In genomic region chr2:127342101-127342500, GRCh38 we compare ENCODE assay signal across 12 cellular contexts. TPM values are rescaled to one million over a fixed set of nuclear protein-coding genes. Genes with fewer than 3 reads are reported as not detected.
DNase-seq lines count a peak whose midpoint lies in the region; ATAC-seq, FAIRE-seq and TF ChIP-seq lines count a peak whose summit lies in the region.
"Had no signal": no experiment of that assay in that cellular context is flagged by ENCODE, and none has a peak within 500 bp of the region (broad histone marks: within the 10 kb centered on the region; RNA-seq: fewer than 3 reads in every experiment).

No MANE protein-coding gene starts in this region.

- TF ChIP-seq POLR2A in IMR-90 (IDR thresholded peaks at IDR 0.05; ENCODE audit: low read depth, low read length) (no peak), esophagus squamous epithelium (IDR thresholded peaks at IDR 0.05) (no peak)

- H3K4me3 ChIP-seq in HEK293 (ENCODE audit: low read depth, low read length): no peak overlapping the region
- H3K4me3 ChIP-seq in IMR-90 (ENCODE audit: insufficient read depth, low read depth, low read length): no peak overlapping the region
- no peak overlapping the region for H3K4me3 ChIP-seq in esophagus squamous epithelium
- H3K4me3 ChIP-seq: adrenal gland had no signal

- no peak overlapping the region for H2AK5ac ChIP-seq in IMR-90 (ENCODE audit: low read depth, low read length)

- H4K91ac ChIP-seq in IMR-90 (ENCODE audit: insufficient read depth, low read depth, low read length): no peak overlapping the region

- no peak overlapping the region for H3K56ac ChIP-seq in IMR-90 (ENCODE audit: extremely low read depth, insufficient read depth, low read length)

- DNase-seq in IMR-90: peak; percentile 48
- DNase-seq in germinal center (ENCODE audit: low spot score): peak; percentile 11
- no peak for DNase-seq in midbrain (lab: John Stamatoyannopoulos, UW)
- DNase-seq in HTR-8/SVneo (ENCODE audit: insufficient read length, low spot score): no peak
- no peak for DNase-seq in NCI-H1417 (lab: John Stamatoyannopoulos, UW)
- DNase-seq in esophagus squamous epithelium (lab: John Stamatoyannopoulos, UW): no peak
- DNase-seq: adrenal gland; CD8-positive, alpha-beta memory T cell; kidney glomerular epithelial cell; natural killer cell had no signal

- peak; percentile 57 for ATAC-seq in GM18861 (IDR thresholded peaks at IDR 0.05; ENCODE audit: unreplicated experiment)
- ATAC-seq in IMR-90 (ENCODE audit: low read depth): peak; percentile 17; the same call in 1 of the 2 replicates
- ATAC-seq: natural killer cell had no signal

- H3K36me3 ChIP-seq in HEK293 (ENCODE audit: control insufficient read depth in 2 of 2, insufficient read depth in 1 of 2, low read length in 2 of 2) (peaks cover 15 to 24% of the 10 kb centered on the region in 2 experiments; a peak in 2 of 3 replicates), IMR-90 (ENCODE audit: control insufficient read depth, insufficient read depth, low read length) (peaks cover 2% of the 10 kb centered on the region; the same call in 1 of the 2 replicates), esophagus squamous epithelium (peaks cover 0 to 58% (median 4%) of the 10 kb centered on the region in 3 donors)

- H2AK9ac ChIP-seq in IMR-90 (replicated peaks; ENCODE audit: low read depth, low read length, poor library complexity): no peak overlapping the region

- in situ Hi-C loops in IMR-90 (cut with MboI; ENCODE audit: low sequenced_read_pairs): no loop called here

- peaks cover 13% of the 10 kb centered on the region for H4K20me1 ChIP-seq in IMR-90 (ENCODE audit: insufficient read depth, low read length)

- H4K5ac ChIP-seq in IMR-90 (ENCODE audit: low read depth, low read length): no peak overlapping the region

- H3K27ac ChIP-seq in HEK293 (ENCODE audit: extremely low read depth, low read depth, low read length): no peak overlapping the region
- H3K27ac ChIP-seq in IMR-90 (ENCODE audit: insufficient read depth, low read length): no peak overlapping the region
- H3K27ac ChIP-seq in esophagus squamous epithelium: no peak overlapping the region
- H3K27ac ChIP-seq: adrenal gland had no signal

- TF ChIP-seq CTCF in HEK293 (tag by site-specific recombination; IDR thresholded peaks at IDR 0.05) (no peak), IMR-90 (conservative IDR thresholded peaks at IDR 0.05; ENCODE audit: low read depth, low read length) (no peak), esophagus squamous epithelium (IDR thresholded peaks at IDR 0.05) (no peak)

- H3K27me3 ChIP-seq in IMR-90 (ENCODE audit: control insufficient read depth, insufficient read depth, low read length) (no peaks in the 10 kb centered on the region), esophagus squamous epithelium (no peaks in the 10 kb centered on the region)
- H3K27me3 ChIP-seq: adrenal gland had no signal

- H2BK5ac ChIP-seq in IMR-90 (ENCODE audit: low read depth, low read length, poor library complexity, severe bottlenecking): peak overlapping the region; percentile 12

- H2AFZ ChIP-seq in IMR-90 (replicated peaks; ENCODE audit: low read length, poor library complexity): no peak overlapping the region

- H2BK120ac ChIP-seq in IMR-90 (ENCODE audit: low read depth, low read length): no peak overlapping the region

- BruUV-seq in IMR-90 (replicated peaks; lab: Mats Ljungman, UMichigan): no TSS peak

- no peak overlapping the region for H2BK15ac ChIP-seq in IMR-90 (ENCODE audit: low read depth, low read length)

- no peaks in the 10 kb centered on the region for H3K9me3 ChIP-seq in HEK293 (ENCODE audit: control insufficient read depth, insufficient read depth, low read depth, low read length)
- H3K9me3 ChIP-seq in IMR-90 (ENCODE audit: control insufficient read depth, insufficient read depth, low read length): no peaks in the 10 kb centered on the region
- H3K9me3 ChIP-seq in esophagus squamous epithelium: no peaks in the 10 kb centered on the region
- H3K9me3 ChIP-seq: adrenal gland had no signal

- H3K9me1 ChIP-seq in IMR-90 (ENCODE audit: insufficient read depth, low read length): peaks cover 3% of the 10 kb centered on the region; the same call in 1 of the 2 replicates

- dilution Hi-C loops in IMR-90 (cut with HindIII; ENCODE audit: low sequenced_read_pairs, unreplicated experiment): no loop called here

- TF ChIP-seq RAD21 in IMR-90 (IDR thresholded peaks at IDR 0.05; ENCODE audit: low read length): no peak

- no peak overlapping the region for H3K18ac ChIP-seq in IMR-90 (ENCODE audit: low read depth, low read length)

- POLR2A ChIA-PET in HEK293 (lab: Yijun Ruan, JAX) (no interaction called here), IMR-90 (lab: Charles Lee; ENCODE audit: unreplicated experiment) (no interaction called here)

- CTCF ChIA-PET in HEK293 (lab: Yijun Ruan, JAX) (no interaction called here), IMR-90 (lab: Yijun Ruan, JAX) (interaction anchor here (0.7 kb wide), 1 partner anchor 453 kb away, joined by 5 read pairs; no protein-coding TSS in a partner anchor)

- no peak overlapping the region for H3K14ac ChIP-seq in IMR-90 (replicated peaks; ENCODE audit: low read depth, low read length)

- H4K8ac ChIP-seq in IMR-90 (ENCODE audit: low read depth in 2 of 2, low read length in 2 of 2): no peak overlapping the region

- H3K4me2 ChIP-seq in IMR-90 (ENCODE audit: low read depth, low read length): no peak overlapping the region

- intact Hi-C loops in IMR-90 (cut with micrococcal nuclease) (no loop called here), esophagus squamous epithelium (cut with DNase I) (no loop called here)

- no peak for FAIRE-seq in HTR-8/SVneo (lab: Jason Lieb, UNC)

- H3K4ac ChIP-seq in IMR-90 (ENCODE audit: low read depth, low read length): no peak overlapping the region

- H3K23ac ChIP-seq in IMR-90 (ENCODE audit: low read depth, low read length): no peak overlapping the region

- H3K9ac ChIP-seq in IMR-90 (ENCODE audit: low read depth, low read length): no peak overlapping the region

- WGBS in IMR-90 (ENCODE audit: extremely low coverage in 2 of 2, insufficient read length in 1 of 2), 2 experiments: no CpG with 5 or more reads among the region's 1 CpG
- 100% methylated on average over 1 of the region's 1 CpG for WGBS in esophagus squamous epithelium, 2 donors

- peaks cover 17 to 49% of the 10 kb centered on the region in 2 experiments for H3K79me1 ChIP-seq in IMR-90 (ENCODE audit: low read depth in 1 of 2, low read length in 2 of 2)

- no peak overlapping the region for H2BK20ac ChIP-seq in IMR-90 (ENCODE audit: low read depth, low read length)

- H3K4me1 ChIP-seq in HEK293 (ENCODE audit: control insufficient read depth, insufficient read depth, low read length): peaks cover 13% of the 10 kb centered on the region
- H3K4me1 ChIP-seq in IMR-90 (ENCODE audit: control insufficient read depth, insufficient read depth, low read length): peaks cover 6% of the 10 kb centered on the region; the same call in 1 of the 2 replicates
- no peaks in the 10 kb centered on the region for H3K4me1 ChIP-seq in esophagus squamous epithelium

TF ChIP-seq in HEK293, 187 proteins besides CTCF, POLR2A, EP300 and RAD21 (continues in another document):
- TF ChIP-seq ZSCAN30 (tag by site-specific recombination; IDR thresholded peaks at IDR 0.05): no peak

TF ChIP-seq in IMR-90, 13 proteins besides CTCF, POLR2A, EP300 and RAD21:
- no peak for TF ChIP-seq MXI1 (IDR thresholded peaks at IDR 0.05; ENCODE audit: borderline replicate concordance, low read depth, low read length)
- TF ChIP-seq NFE2L2 (IDR thresholded peaks at IDR 0.05; ENCODE audit: low read depth, low read length): no peak
- no peak for TF ChIP-seq ELK1 (IDR thresholded peaks at IDR 0.05; ENCODE audit: borderline replicate concordance, low read depth, low read length)
- TF ChIP-seq RFX5 (IDR thresholded peaks at IDR 0.05; ENCODE audit: low read depth, low read length): no peak
- no peak for TF ChIP-seq MAZ (IDR thresholded peaks at IDR 0.05; ENCODE audit: borderline replicate concordance, low read depth, low read length)
- no peak for TF ChIP-seq RCOR1 (IDR thresholded peaks at IDR 0.05; ENCODE audit: insufficient replicate concordance, low read length)
- TF ChIP-seq FOS (IDR thresholded peaks at IDR 0.05; ENCODE audit: low read depth, low read length): no peak
- no peak for TF ChIP-seq BHLHE40 (IDR thresholded peaks at IDR 0.05; ENCODE audit: low read depth, low read length)
- TF ChIP-seq CEBPB (IDR thresholded peaks at IDR 0.05; ENCODE audit: low read depth, low read length): no peak
- TF ChIP-seq CHD1 (IDR thresholded peaks at IDR 0.05; ENCODE audit: low read depth, low read length): no peak
- TF ChIP-seq USF2 (IDR thresholded peaks at IDR 0.05; ENCODE audit: low read depth, low read length): no peak
- no peak for TF ChIP-seq MAFK (IDR thresholded peaks at IDR 0.05; ENCODE audit: low read depth, low read length)
TF ChIP-seq in IMR-90: peak in this region for 0.

RNA-seq across cellular contexts. Expression of gene MAP3K2, which starts 45.7 kb away (rescaled TPM):
- total RNA-seq in IMR-90 (2012; rRNA removed): 30.8 and 31.9 TPM in 2 replicates
- 6.2 and 6.5 TPM in 2 replicates for polyA plus RNA-seq in IMR-90 (2012; rRNA removed)
- 2.0 and 2.1 TPM in 2 replicates for polyA plus RNA-seq in IMR-90 (2012; cell fraction: cytosol; rRNA removed)
- 3.2 and 7.7 TPM in 2 replicates for polyA plus RNA-seq in IMR-90 (2012; cell fraction: nucleus; rRNA removed; ENCODE audit: low replicate concordance)
- total RNA-seq in esophagus squamous epithelium: 10 to 100 TPM; 29.4 to 37.4 (median 31.3) TPM

RNA-seq across cellular contexts. Expression of gene ERCC3, which starts 48.2 kb away (rescaled TPM):
- total RNA-seq in IMR-90 (2012; rRNA removed): 40.0 and 43.2 TPM in 2 replicates
- polyA plus RNA-seq in IMR-90 (2012; rRNA removed): 48.2 and 52.0 TPM in 2 replicates
- 23.8 and 26.5 TPM in 2 replicates for polyA plus RNA-seq in IMR-90 (2012; cell fraction: cytosol; rRNA removed)
- 105 and 183 TPM in 2 replicates for polyA plus RNA-seq in IMR-90 (2012; cell fraction: nucleus; rRNA removed; ENCODE audit: low replicate concordance)
- 10 to 100 TPM; 19.3 to 36.6 (median 25.2) TPM for total RNA-seq in esophagus squamous epithelium

Comparison
In these comparisons a context has a peak if more than half of its experiments do, and no peak if none do; other contexts are left out.
1. DNase-seq: peak in IMR-90 (single experiment) and germinal center (single experiment); none in midbrain (single experiment), HTR-8/SVneo (single experiment), NCI-H1417 (0 of 3) and esophagus squamous epithelium (single experiment).